ENCODE assay signal across 2 cellular contexts in genomic region chr22:39479254-39479653, GRCh38.
TF ChIP-seq lines count a peak whose summit lies in the region.

No MANE protein-coding gene starts in this region.

TF ChIP-seq in WTC11, 78 proteins besides CTCF, POLR2A, EP300 and RAD21 (continued from another document and continues in another):
- TF ChIP-seq TEAD4 (CRISPR knock-in tag; IDR thresholded peaks at IDR 0.05) (no peak), CREB1 (CRISPR knock-in tag; IDR thresholded peaks at IDR 0.05) (no peak), STAT6 (CRISPR knock-in tag; conservative IDR thresholded peaks at IDR 0.05; ENCODE audit: low read depth) (no peak), ZNF232 (CRISPR knock-in tag; IDR thresholded peaks at IDR 0.05) (no peak), USF2 (CRISPR knock-in tag; IDR thresholded peaks at IDR 0.05) (no peak), HMGA2 (CRISPR knock-in tag; IDR thresholded peaks at IDR 0.05) (no peak), MXD4 (CRISPR knock-in tag; IDR thresholded peaks at IDR 0.05; ENCODE audit: borderline replicate concordance) (no peak), ARID4B (CRISPR knock-in tag; IDR thresholded peaks at IDR 0.05; ENCODE audit: borderline replicate concordance) (no peak), FOXP1 (CRISPR knock-in tag; IDR thresholded peaks at IDR 0.05; ENCODE audit: borderline replicate concordance) (no peak), E2F4 (CRISPR knock-in tag; IDR thresholded peaks at IDR 0.05; ENCODE audit: borderline replicate concordance, low read depth) (no peak), ZNF671 (CRISPR knock-in tag; IDR thresholded peaks at IDR 0.05) (no peak), PREB (CRISPR knock-in tag; IDR thresholded peaks at IDR 0.05; ENCODE audit: borderline replicate concordance) (no peak), NFYB (CRISPR knock-in tag; conservative IDR thresholded peaks at IDR 0.05; ENCODE audit: low read depth) (no peak), GABPB1 (CRISPR knock-in tag; IDR thresholded peaks at IDR 0.05) (no peak)

TF ChIP-seq in SK-N-SH, 30 proteins besides CTCF, POLR2A, EP300 and RAD21 (continued from another document):
- TF ChIP-seq SMC3 (IDR thresholded peaks at IDR 0.05; ENCODE audit: low read depth, low read length) (no peak), SIN3A (IDR thresholded peaks at IDR 0.05; ENCODE audit: borderline replicate concordance, low read depth, low read length) (no peak), YY1 (IDR thresholded peaks at IDR 0.05; ENCODE audit: low read depth) (no peak), FOXM1 (IDR thresholded peaks at IDR 0.05; ENCODE audit: low read depth) (no peak), USF1 (IDR thresholded peaks at IDR 0.05; ENCODE audit: borderline replicate concordance, low read depth) (no peak), ELF1 (IDR thresholded peaks at IDR 0.05) (no peak), NRF1 (IDR thresholded peaks at IDR 0.05; ENCODE audit: low read depth, low read length) (no peak), PBX3 (IDR thresholded peaks at IDR 0.05) (no peak)
